In genomic region chr3:138833908-138834358, GRCh38 we compare ENCODE assay signal across 8 cellular contexts. TPM values are rescaled to one million over a fixed set of nuclear protein-coding genes. Genes with fewer than 3 reads are reported as not detected.
DNase-seq lines count a peak whose midpoint lies in the region; ATAC-seq and TF ChIP-seq lines count a peak whose summit lies in the region.

No MANE protein-coding gene starts in this region.

- DNase-seq in CD1c-positive myeloid dendritic cell (ENCODE audit: extremely low spot score), result peak; percentile 52
- no peak for DNase-seq in LNCaP clone FGC (ENCODE audit: low read depth)
- DNase-seq in activated T-helper 1 cell treated with Interleukin-2 at 50 U/mL for 16 hours (ENCODE audit: low read depth), result peak; percentile 1
- no peak for DNase-seq in glutamatergic neuron
- DNase-seq in pons (ENCODE audit: low spot score), result peak; percentile 45
- DNase-seq in iPS-NIHi11 (ENCODE audit: low spot score), result no peak
- DNase-seq in KG1 (lab: John Stamatoyannopoulos, UW), result no peak

- peaks cover 4% of the 10 kb centered on the region for H3K36me3 Mint-ChIP-seq in glutamatergic neuron (ENCODE audit: unreplicated experiment)

- H3K4me3 Mint-ChIP-seq in glutamatergic neuron (ENCODE audit: unreplicated experiment), result peak overlapping the region; percentile 90

- H3K27ac Mint-ChIP-seq in glutamatergic neuron (ENCODE audit: unreplicated experiment), result peak overlapping the region; percentile 46

- peaks cover 9% of the 10 kb centered on the region for H3K9me3 Mint-ChIP-seq in glutamatergic neuron (ENCODE audit: unreplicated experiment)

- TF ChIP-seq CTCF in LNCaP clone FGC (IDR thresholded peaks at IDR 0.05; ENCODE audit: control insufficient read depth, extremely low read depth, insufficient read depth) (no peak), glutamatergic neuron (IDR thresholded peaks at IDR 0.05; ENCODE audit: partially characterized antibody, unreplicated experiment) (no peak)

- peak; percentile 5 for ATAC-seq in GM19438 (IDR thresholded peaks at IDR 0.05; ENCODE audit: low read depth, unreplicated experiment)

- peaks cover 6% of the 10 kb centered on the region for H3K27me3 Mint-ChIP-seq in glutamatergic neuron (ENCODE audit: unreplicated experiment)

- peak overlapping the region; percentile 76 for H3K4me3 ChIP-seq in LNCaP clone FGC (ENCODE audit: low read depth, low read length)

- peaks cover 10% of the 10 kb centered on the region for H3K4me1 Mint-ChIP-seq in glutamatergic neuron (ENCODE audit: low read depth, unreplicated experiment)

RNA-seq across cellular contexts. Expression of gene PIK3CB, which starts 0.8 kb away (rescaled TPM):
- 14.2 TPM for total RNA-seq in glutamatergic neuron (ENCODE audit: unreplicated experiment)

Comparison
In these comparisons a context has a peak if more than half of its experiments do, and no peak if none do; other contexts are left out.
1. DNase-seq: peak in CD1c-positive myeloid dendritic cell (single experiment), activated T-helper 1 cell treated with Interleukin-2 at 50 U/mL for 16 hours (single experiment) and pons (single experiment); none in LNCaP clone FGC (single experiment), glutamatergic neuron (single experiment), iPS-NIHi11 (single experiment) and KG1 (single experiment).